In the genomic region with DNA sequence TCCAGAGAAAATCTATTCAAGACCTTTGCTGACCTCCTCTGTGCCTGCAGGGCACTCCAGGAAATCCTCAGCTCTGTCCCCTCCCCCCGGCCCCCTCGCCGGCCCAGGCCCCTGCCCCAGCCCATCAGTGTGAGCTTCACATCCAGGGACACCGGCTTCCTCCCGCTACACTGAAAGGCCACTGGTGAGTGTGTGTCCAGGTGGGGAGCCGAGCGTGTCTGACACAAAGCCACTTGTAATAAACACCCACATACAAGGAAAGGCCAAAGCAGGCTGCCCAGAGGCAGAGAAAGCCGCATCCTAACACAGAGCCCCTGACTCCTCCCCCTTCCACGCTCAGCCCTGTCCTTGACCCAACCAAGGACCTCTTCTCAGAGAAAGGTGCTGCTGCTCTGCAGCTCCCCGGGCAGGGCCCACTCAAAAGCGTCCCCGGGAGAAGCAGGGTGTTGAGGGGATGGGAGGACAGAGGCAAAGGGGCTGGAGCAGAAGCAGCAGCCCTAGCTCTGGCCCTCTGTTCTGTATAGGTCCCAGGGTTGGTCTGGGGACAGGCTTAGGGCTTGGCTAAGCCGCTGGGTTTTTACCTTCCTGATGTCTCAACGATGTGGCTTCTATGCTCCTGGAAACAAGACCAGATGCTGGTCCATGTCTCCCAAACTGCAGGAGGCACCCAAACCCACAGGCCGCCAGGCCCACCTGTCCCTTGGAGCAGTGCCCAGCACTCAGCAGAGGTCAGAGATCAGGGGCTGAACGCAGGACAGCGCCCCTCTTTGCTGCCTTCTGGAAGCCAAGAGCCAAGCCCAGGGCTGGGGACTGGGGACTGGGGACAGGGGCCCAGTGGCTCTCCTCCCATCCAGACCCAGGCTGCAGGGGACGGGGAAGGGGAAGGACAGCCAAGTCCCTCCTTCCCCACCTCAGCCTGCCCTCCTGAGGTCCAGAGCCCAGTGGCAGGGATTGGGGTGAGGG, we compare ENCODE assay signal across 21 cellular contexts. TPM values are rescaled to one million over a fixed set of nuclear protein-coding genes. Genes with fewer than 3 reads are reported as not detected.
A peak's percentile ranks its signal among the peaks of the same experiment; 100 is the strongest.
DNase-seq lines count a peak whose midpoint lies in the region; ATAC-seq and TF ChIP-seq lines count a peak whose summit lies in the region.
"Had no signal": no experiment of that assay in that cellular context is flagged by ENCODE, and none has a peak within 500 bp of the region (broad histone marks: within the 10 kb centered on the region; RNA-seq: fewer than 3 reads in every experiment).

No MANE protein-coding gene starts in this region.

- no peak overlapping the region for H3K4me3 Mint-ChIP-seq in chondrocyte (ENCODE audit: unreplicated experiment)
- H3K4me3 Mint-ChIP-seq: activated B cell treated with CpG ODN at 0.5 μM for 24 hours; activated CD8-positive, alpha-beta T cell treated with anti-CD3 and anti-CD28 coated beads for 36 hours; CD8-positive, alpha-beta T cell; stimulated activated naive B cell treated with anti-CD40 and anti-IgM and Interleukin-4, amounts not matched to agents 10 μg/mL and 1 μg/mL and 100 μg/mL, for 72 hours had no signal

- peaks cover 40 to 80% (median 58%) of the 10 kb centered on the region in 11 experiments for H3K36me3 ChIP-seq in BLaER1 treated with 17β-estradiol and CSF1 and Interleukin-3, amounts not matched to agents 10 nM and 100 nM
- H3K36me3 ChIP-seq in esophagus squamous epithelium: peaks cover 17 to 84% (median 24%) of the 10 kb centered on the region in 3 donors
- no peaks in the 10 kb centered on the region for H3K36me3 ChIP-seq in parathyroid adenoma (ENCODE audit: control insufficient read depth, insufficient read depth, low read length)

- peak overlapping the region in 10 of 11 experiments; percentile 9 to 52 (median 40); a peak in 13 of 22 replicates for H3K27ac ChIP-seq in BLaER1 treated with 17β-estradiol and CSF1 and Interleukin-3, amounts not matched to agents 10 nM and 100 nM
- H3K27ac ChIP-seq in RWPE1 (peak overlapping the region; percentile 99), esophagus squamous epithelium (peak overlapping the region in 3 of 4 donors; percentile 76 to 82 (median 78)), parathyroid adenoma (peak overlapping the region; percentile 90)
- H3K27ac ChIP-seq: GM23248, pancreas had no signal

- H3K9me3 Mint-ChIP-seq in chondrocyte (ENCODE audit: low read depth): no peaks in the 10 kb centered on the region
- H3K9me3 Mint-ChIP-seq: activated B cell treated with CpG ODN at 0.5 μM for 24 hours; activated CD8-positive, alpha-beta T cell treated with anti-CD3 and anti-CD28 coated beads for 36 hours; CD8-positive, alpha-beta T cell; stimulated activated naive B cell treated with anti-CD40 and anti-IgM and Interleukin-4, amounts not matched to agents 10 μg/mL and 1 μg/mL and 100 μg/mL, for 72 hours had no signal

- CTCF ChIA-PET in RWPE1 (lab: Yijun Ruan, JAX): no interaction called here

- POLR2A ChIA-PET in RWPE1 (lab: Yijun Ruan, JAX; ENCODE audit: low non-redundant PET): no interaction called here

- H3K79me2 ChIP-seq in parathyroid adenoma: peaks cover 25% of the 10 kb centered on the region

- peaks cover 12 to 89% (median 55%) of the 10 kb centered on the region in 10 experiments for H3K4me1 ChIP-seq in BLaER1 treated with 17β-estradiol and CSF1 and Interleukin-3, amounts not matched to agents 10 nM and 100 nM
- H3K4me1 ChIP-seq in esophagus squamous epithelium (peaks cover 18 to 72% (median 19%) of the 10 kb centered on the region in 3 donors), parathyroid adenoma (peaks cover 46% of the 10 kb centered on the region)

- no peak for TF ChIP-seq POLR2A in esophagus squamous epithelium (IDR thresholded peaks at IDR 0.05)

- no peaks in the 10 kb centered on the region for H3K9me3 ChIP-seq in BLaER1 treated with 17β-estradiol and CSF1 and Interleukin-3, amounts not matched to agents 10 nM and 100 nM (replicated peaks in 1 of 11)
- H3K9me3 ChIP-seq in esophagus squamous epithelium: no peaks in the 10 kb centered on the region
- no peaks in the 10 kb centered on the region for H3K9me3 ChIP-seq in parathyroid adenoma (ENCODE audit: control insufficient read depth, low read length)
- H3K9me3 ChIP-seq: pancreas, tibial artery had no signal

- no peak overlapping the region for H3K4me3 ChIP-seq in BLaER1 treated with 17β-estradiol and CSF1 and Interleukin-3, amounts not matched to agents 10 nM and 100 nM
- H3K4me3 ChIP-seq in esophagus squamous epithelium: no peak overlapping the region
- H3K4me3 ChIP-seq in parathyroid adenoma (ENCODE audit: low read depth, low read length): no peak overlapping the region
- H3K4me3 ChIP-seq: GM23248, pancreas, tibial artery had no signal

- H4K20me1 ChIP-seq in BLaER1 treated with 17β-estradiol and CSF1 and Interleukin-3, amounts not matched to agents 10 nM and 100 nM: peaks cover 0 to 38% (median 3%) of the 10 kb centered on the region in 11 experiments; a peak in 8 of 22 replicates

- peak overlapping the region in 6 of 11 experiments; percentile 9 to 39 (median 18); a peak in 4 of 22 replicates for H3K4me2 ChIP-seq in BLaER1 treated with 17β-estradiol and CSF1 and Interleukin-3, amounts not matched to agents 10 nM and 100 nM
- peak overlapping the region; percentile 54 for H3K4me2 ChIP-seq in parathyroid adenoma (ENCODE audit: low read length)

- H3K9ac ChIP-seq in BLaER1 treated with 17β-estradiol and CSF1 and Interleukin-3, amounts not matched to agents 10 nM and 100 nM: peak overlapping the region in 10 of 11 experiments; percentile 23 to 72 (median 41); a peak in 14 of 22 replicates
- no peak overlapping the region for H3K9ac ChIP-seq in parathyroid adenoma
- H3K9ac ChIP-seq: GM23248 had no signal

- intact Hi-C loops in esophagus squamous epithelium (cut with DNase I) (no loop called here), Right ventricle myocardium inferior (cut with DNase I) (no loop called here)

- WGBS in esophagus squamous epithelium, 2 donors: 71 to 88% methylated on average over 3 to 8 of the region's 18 CpGs

- H3K36me3 Mint-ChIP-seq in chondrocyte (ENCODE audit: low read depth): peaks cover 6% of the 10 kb centered on the region

- H3K27ac Mint-ChIP-seq in chondrocyte (ENCODE audit: unreplicated experiment): no peak overlapping the region
- H3K27ac Mint-ChIP-seq: activated B cell treated with CpG ODN at 0.5 μM for 24 hours; activated CD8-positive, alpha-beta T cell treated with anti-CD3 and anti-CD28 coated beads for 36 hours had no signal

- no peak for ATAC-seq in GM21423 (IDR thresholded peaks at IDR 0.05; ENCODE audit: unreplicated experiment)
- ATAC-seq in Right ventricle myocardium inferior: no peak
- ATAC-seq: activated CD8-positive, alpha-beta T cell treated with anti-CD3 and anti-CD28 coated beads for 36 hours; CD8-positive, alpha-beta T cell; pancreas; stimulated activated naive B cell treated with anti-CD40 and anti-IgM and Interleukin-4, amounts not matched to agents 10 μg/mL and 1 μg/mL and 100 μg/mL, for 72 hours had no signal

- no peaks in the 10 kb centered on the region for H3K27me3 ChIP-seq in BLaER1 treated with 17β-estradiol and CSF1 and Interleukin-3, amounts not matched to agents 10 nM and 100 nM
- H3K27me3 ChIP-seq in esophagus squamous epithelium (no peaks in the 10 kb centered on the region), parathyroid adenoma (ENCODE audit: control insufficient read depth, insufficient read depth, low read length) (no peaks in the 10 kb centered on the region)
- H3K27me3 ChIP-seq: pancreas, tibial artery had no signal

- H2AFZ ChIP-seq in parathyroid adenoma: peak overlapping the region; percentile 59
- H2AFZ ChIP-seq: GM23248 had no signal

- H3K27me3 Mint-ChIP-seq in chondrocyte (ENCODE audit: low read depth): no peaks in the 10 kb centered on the region
- H3K27me3 Mint-ChIP-seq: activated B cell treated with CpG ODN at 0.5 μM for 24 hours; activated CD8-positive, alpha-beta T cell treated with anti-CD3 and anti-CD28 coated beads for 36 hours; stimulated activated naive B cell treated with anti-CD40 and anti-IgM and Interleukin-4, amounts not matched to agents 10 μg/mL and 1 μg/mL and 100 μg/mL, for 72 hours had no signal

- TF ChIP-seq CTCF in RWPE1 (conservative IDR thresholded peaks at IDR 0.05; ENCODE audit: low read depth): no peak
- TF ChIP-seq CTCF in esophagus squamous epithelium (IDR thresholded peaks at IDR 0.05): no peak
- no peak for TF ChIP-seq CTCF in parathyroid adenoma (IDR thresholded peaks at IDR 0.05)
- TF ChIP-seq CTCF in chondrocyte (IDR thresholded peaks at IDR 0.05): no peak

- H3K4me1 Mint-ChIP-seq in chondrocyte (ENCODE audit: low read depth): peaks cover 11% of the 10 kb centered on the region

- DNase-seq in RWPE1 (ENCODE audit: low spot score): no peak
- DNase-seq in esophagus squamous epithelium (lab: John Stamatoyannopoulos, UW): no peak
- DNase-seq in NCI-H1694 treated with DMSO at 0.1 percent for 48 hours (lab: John Stamatoyannopoulos, UW): no peak
- DNase-seq in chondrocyte (ENCODE audit: low spot score): no peak
- no peak for DNase-seq in Right ventricle myocardium inferior (ENCODE audit: missing footprints)
- DNase-seq: activated B cell treated with CpG ODN at 0.5 μM for 24 hours; activated CD8-positive, alpha-beta T cell treated with anti-CD3 and anti-CD28 coated beads for 36 hours; activated naive CD4-positive, alpha-beta T cell treated with anti-CD3 and anti-CD28 coated beads, Interleukin-2, amount 50 U/mL, for 16 hours; CD8-positive, alpha-beta T cell; DMS79; GM23248; Karpas-422; NCI-H187 treated with DMSO at 0.1 percent for 48 hours; NCI-H748 treated with DMSO at 0.1 percent for 48 hours; OCI-M1; stimulated activated naive B cell treated with anti-CD40 and anti-IgM and Interleukin-4, amounts not matched to agents 10 μg/mL and 1 μg/mL and 100 μg/mL, for 72 hours; tibial artery had no signal

RNA-seq across cellular contexts. Expression of a gene that starts 15.3 kb away (rescaled TPM):
- 10 to 100 TPM in 3 of 4 donors, 1 to 10 TPM in 1; 7.2 to 23.0 (median 17.4) TPM for total RNA-seq in esophagus squamous epithelium
- 22.7 to 29.8 TPM (median 29.4 TPM) in 3 replicates for total RNA-seq in chondrocyte
- 10.9 TPM for total RNA-seq in Right ventricle myocardium inferior

RNA-seq across cellular contexts. Expression of a gene that starts 48.2 kb away (rescaled TPM):
- total RNA-seq in esophagus squamous epithelium (10 to 100 TPM; 24.3 to 67.9 (median 35.3) TPM), chondrocyte (43.2 to 52.6 TPM (median 43.2 TPM) in 3 replicates), Right ventricle myocardium inferior (26.3 TPM)

RNA-seq across cellular contexts. Expression of a gene that starts 49.3 kb away (rescaled TPM):
- total RNA-seq in esophagus squamous epithelium: 10 to 100 TPM; 20.3 to 70.2 (median 46.0) TPM
- 21.1 to 24.5 TPM (median 21.6 TPM) in 3 replicates for total RNA-seq in chondrocyte
- 20.2 TPM for total RNA-seq in Right ventricle myocardium inferior

Comparison
In these comparisons a context has a peak if more than half of its experiments do, and no peak if none do; other contexts are left out.
1. H3K27ac ChIP-seq: peak in every context shown above with its lines; median percentile 99 in RWPE1; 90 in parathyroid adenoma; 78 in esophagus squamous epithelium; 40 in BLaER1 treated with 17β-estradiol and CSF1 and Interleukin-3, amounts not matched to agents 10 nM and 100 nM.